Comparison of ENCODE assay signal across 1 cellular context in genomic region chrX:120672389-120672788, GRCh38.
TF ChIP-seq lines count a peak whose summit lies in the region.

No MANE protein-coding gene starts in this region.

TF ChIP-seq in SK-N-SH, 30 proteins besides CTCF, POLR2A, EP300 and RAD21 (continued from another document):
- TF ChIP-seq ELF1 (IDR thresholded peaks at IDR 0.05) (no peak), CHD2 (IDR thresholded peaks at IDR 0.05; ENCODE audit: low read length, partially characterized antibody) (no peak), MAX (IDR thresholded peaks at IDR 0.05; ENCODE audit: low read depth) (no peak), TEAD4 (IDR thresholded peaks at IDR 0.05; ENCODE audit: borderline replicate concordance, insufficient read depth) (no peak), YY1 (IDR thresholded peaks at IDR 0.05; ENCODE audit: low read depth) (no peak), FOSL2 (IDR thresholded peaks at IDR 0.05; ENCODE audit: borderline replicate concordance, low read depth) (peak; percentile 49)
